Comparison of ENCODE assay signal across 1 cellular context in genomic region chr2:171260471-171261424, GRCh38.
A peak's percentile ranks its signal among the peaks of the same experiment; 100 is the strongest.
TF ChIP-seq lines count a peak whose summit lies in the region.

No MANE protein-coding gene starts in this region.

TF ChIP-seq in K562, 482 proteins besides CTCF, POLR2A, EP300 and RAD21 (continued from another document):
- TF ChIP-seq TSHZ1 (CRISPR knock-in tag; IDR thresholded peaks at IDR 0.05) (no peak), GTF2F1 (IDR thresholded peaks at IDR 0.05; ENCODE audit: low read depth, low read length) (no peak), ZNF133 (CRISPR knock-in tag; IDR thresholded peaks at IDR 0.05) (no peak), FOSL1 (tag; conservative IDR thresholded peaks at IDR 0.05) (peak; percentile 47; the same call in 1 of the 2 replicates), EZH2 (IDR thresholded peaks at IDR 0.05; ENCODE audit: borderline replicate concordance, low read depth, low read length) (no peak), CTBP1 (IDR thresholded peaks at IDR 0.05; ENCODE audit: borderline replicate concordance) (peak; percentile 36; the same call in 1 of the 2 replicates), POLR2H (tag; IDR thresholded peaks at IDR 0.05; ENCODE audit: low read depth) (no peak), ZNF766 (CRISPR knock-in tag; conservative IDR thresholded peaks at IDR 0.05) (peak; percentile 71), ZNF24 (IDR thresholded peaks at IDR 0.05) (no peak), CBFA2T3 (IDR thresholded peaks at IDR 0.05) (peak; percentile 42), SOX6 (IDR thresholded peaks at IDR 0.05) (peak; percentile 50; the same call in 1 of the 2 replicates), ETV5 (CRISPR knock-in tag; IDR thresholded peaks at IDR 0.05; ENCODE audit: low read depth) (no peak), SMAD4 (CRISPR knock-in tag; conservative IDR thresholded peaks at IDR 0.05) (no peak), JUN (IDR thresholded peaks at IDR 0.05; ENCODE audit: borderline replicate concordance, low read depth, low read length) (no peak), JUN (CRISPR knock-in tag; IDR thresholded peaks at IDR 0.05; ENCODE audit: borderline replicate concordance) (no peak), MTA3 (IDR thresholded peaks at IDR 0.05; ENCODE audit: borderline replicate concordance) (no peak), CHD7 (IDR thresholded peaks at IDR 0.05; ENCODE audit: low read depth, low read length) (no peak)
